In genomic region chr14:34933301-34933700, GRCh38 we compare ENCODE assay signal across 1 cellular context.
TF ChIP-seq lines count a peak whose summit lies in the region.

No MANE protein-coding gene starts in this region.

TF ChIP-seq in SK-N-SH treated with all-trans-retinoic acid at 6 μM for 48 hours, 23 proteins besides CTCF, POLR2A, EP300 and RAD21:
- TF ChIP-seq ZFP3 (CRISPR knock-in tag; IDR thresholded peaks at IDR 0.05) (no peak), ZNF70 (CRISPR knock-in tag; IDR thresholded peaks at IDR 0.05) (no peak), CSDC2 (CRISPR knock-in tag; IDR thresholded peaks at IDR 0.05) (no peak), ZFP30 (CRISPR knock-in tag; IDR thresholded peaks at IDR 0.05) (no peak), TOX (CRISPR knock-in tag; IDR thresholded peaks at IDR 0.05; ENCODE audit: borderline replicate concordance) (no peak), PPARA (CRISPR knock-in tag; IDR thresholded peaks at IDR 0.05; ENCODE audit: borderline replicate concordance) (no peak), ZNF8 (CRISPR knock-in tag; IDR thresholded peaks at IDR 0.05) (no peak), OSR1 (CRISPR knock-in tag; IDR thresholded peaks at IDR 0.05) (no peak), ARNTL (CRISPR knock-in tag; IDR thresholded peaks at IDR 0.05; ENCODE audit: borderline replicate concordance, low read depth) (no peak)
